Comparison of ENCODE assay signal across 11 cellular contexts in genomic region chr2:46846454-46846990, GRCh38.
DNase-seq lines count a peak whose midpoint lies in the region; TF ChIP-seq lines count a peak whose summit lies in the region.
"Had no signal": no experiment of that assay in that cellular context is flagged by ENCODE, and none has a peak within 500 bp of the region (broad histone marks: within the 10 kb centered on the region; RNA-seq: fewer than 3 reads in every experiment).

No MANE protein-coding gene starts in this region.

- H3K9ac ChIP-seq in mucosa of stomach (ENCODE audit: low read length) = peak overlapping the region; percentile 9

- no peaks in the 10 kb centered on the region for H3K36me3 ChIP-seq in mucosa of stomach (ENCODE audit: control insufficient read depth, insufficient read depth, low read length)
- no peaks in the 10 kb centered on the region for H3K36me3 ChIP-seq in tibial artery

- H3K4me3 ChIP-seq in epithelial cell of esophagus (ENCODE audit: low read length) = no peak overlapping the region
- no peak overlapping the region for H3K4me3 ChIP-seq in mucosa of stomach (ENCODE audit: low read length)
- no peak overlapping the region for H3K4me3 ChIP-seq in tibial artery

- no peak for TF ChIP-seq CTCF in epithelial cell of esophagus (IDR thresholded peaks at IDR 0.05; ENCODE audit: insufficient read depth, low read depth, low read length, missing control alignments)
- TF ChIP-seq CTCF in tibial artery (IDR thresholded peaks at IDR 0.05) = no peak

- H3K9me3 ChIP-seq in mucosa of stomach (ENCODE audit: control insufficient read depth, low read length) (no peaks in the 10 kb centered on the region), tibial artery (no peaks in the 10 kb centered on the region)

- H3K27ac ChIP-seq in tibial artery = peak overlapping the region; percentile 90 to 91
- H3K27ac ChIP-seq: 22Rv1 had no signal

- H3K4me1 ChIP-seq in mucosa of stomach (ENCODE audit: control insufficient read depth, insufficient read depth, low read length) (peaks cover 51% of the 10 kb centered on the region), tibial artery (peaks cover 10 to 63% (median 61%) of the 10 kb centered on the region in 4 donors)

- peak; percentile 0 for DNase-seq in NCI-H1092 treated with DMSO at 0.1 percent for 48 hours (lab: John Stamatoyannopoulos, UW)
- no peak for DNase-seq in NCI-H1092 (lab: John Stamatoyannopoulos, UW)
- peak; percentile 45 for DNase-seq in epithelial cell of esophagus (ENCODE audit: low read depth)
- peak in 1 of 2 donors; percentile 17 for DNase-seq in tibial artery
- no peak for DNase-seq in RPMI8226
- no peak for DNase-seq in Kasumi-1 (lab: John Stamatoyannopoulos, UW)
- DNase-seq in head of caudate nucleus = no peak
- DNase-seq: activated T-cell treated with anti-CD3 and anti-CD28 coated beads, Interleukin-2, amount 50 U/mL, for 24 hours; nephron progenitor cell had no signal

- no peaks in the 10 kb centered on the region for H3K27me3 ChIP-seq in mucosa of stomach (ENCODE audit: control insufficient read depth, insufficient read depth, low read length)
- H3K27me3 ChIP-seq in tibial artery = no peaks in the 10 kb centered on the region

- intact Hi-C loops in tibial artery (cut with DNase I; ENCODE audit: low total_unique reads) = no loop called here
- intact Hi-C loops in head of caudate nucleus (cut with DNase I) = no loop called here

Comparison
In these comparisons a context has a peak if more than half of its experiments do, and no peak if none do; other contexts are left out.
1. DNase-seq: peak in NCI-H1092 treated with DMSO at 0.1 percent for 48 hours (single experiment) and epithelial cell of esophagus (single experiment); none in NCI-H1092 (single experiment), RPMI8226 (single experiment), Kasumi-1 (0 of 2) and head of caudate nucleus (0 of 42).